Comparison of ENCODE assay signal across 8 cellular contexts in the genomic region with DNA sequence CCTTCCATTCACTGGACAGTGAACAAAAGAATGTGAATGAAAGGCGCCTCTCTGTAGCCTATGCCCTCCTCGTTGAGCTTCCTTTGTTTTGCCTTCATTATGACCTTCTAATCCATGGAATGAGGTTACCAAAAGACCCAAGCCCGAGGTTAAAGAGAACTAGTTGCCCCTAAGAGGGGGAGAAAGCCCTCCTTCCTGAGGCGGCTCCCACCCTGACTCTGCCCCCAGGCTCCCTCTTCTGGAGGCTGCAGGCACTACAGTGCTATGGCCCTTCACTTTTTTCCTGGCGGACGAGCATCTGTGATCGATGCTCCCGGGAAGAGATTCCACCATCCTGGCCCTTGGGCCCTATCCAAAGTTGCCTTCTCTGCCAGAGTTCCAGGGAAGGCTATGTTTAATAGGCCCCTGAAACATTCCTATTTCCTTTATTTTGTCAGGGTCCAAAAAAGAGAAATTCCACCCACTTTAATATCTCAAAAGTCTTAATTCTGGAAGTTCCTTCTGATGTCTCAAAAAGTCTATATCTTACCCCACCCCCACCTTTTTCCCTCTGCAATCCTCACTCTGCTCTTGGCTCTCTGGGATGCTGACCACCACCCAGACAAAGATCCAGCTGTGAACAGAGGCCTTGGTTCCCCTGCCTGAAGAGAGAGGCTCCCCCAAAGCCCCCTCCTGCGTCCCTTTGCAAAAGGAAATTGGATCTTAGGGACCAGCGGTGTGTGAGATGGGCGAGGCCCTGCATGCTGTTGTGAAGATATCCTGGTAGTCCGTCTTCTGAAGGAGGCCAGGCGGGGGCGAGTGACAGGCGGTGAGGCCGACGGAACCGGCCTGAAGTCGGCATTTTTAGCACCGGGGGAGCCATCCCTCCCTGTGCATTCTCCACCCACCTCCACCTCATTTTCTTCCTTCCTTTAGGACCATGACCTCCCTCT.
DNase-seq lines count a peak whose midpoint lies in the region; ATAC-seq, FAIRE-seq and TF ChIP-seq lines count a peak whose summit lies in the region.

No MANE protein-coding gene starts in this region.

- peak; percentile 28 for FAIRE-seq in GM12891 (lab: Jason Lieb, UNC)

- H3K36me3 ChIP-seq in neural cell (ENCODE audit: insufficient read depth, low read length): no peaks in the 10 kb centered on the region
- H3K36me3 ChIP-seq in upper lobe of left lung: no peaks in the 10 kb centered on the region

- no peak overlapping the region for H3K27ac ChIP-seq in neural cell (ENCODE audit: low read length)
- peak overlapping the region in 3 of 4 donors; percentile 21 to 52 (median 49) for H3K27ac ChIP-seq in upper lobe of left lung

- ATAC-seq in upper lobe of left lung (ENCODE audit: low FRiP score in 2 of 2) (peak in 1 of 2 donors; percentile 73), GM18511 (IDR thresholded peaks at IDR 0.05; ENCODE audit: unreplicated experiment) (no peak)

- no peaks in the 10 kb centered on the region for H4K20me1 ChIP-seq in neural cell (ENCODE audit: insufficient read depth)

- DNase-seq in AG04449 (ENCODE audit: low read depth, low spot score): no peak
- peak; percentile 59 for DNase-seq in GM12891 (ENCODE audit: insufficient read length, low spot score)
- DNase-seq in NAMALWA (ENCODE audit: low spot score): peak; percentile 62
- DNase-seq in activated CD8-positive, alpha-beta memory T cell treated with anti-CD3 and anti-CD28 coated beads for 24 hours: peak; percentile 74
- no peak for DNase-seq in epithelial cell of proximal tubule (ENCODE audit: low read depth)
- no peak for DNase-seq in upper lobe of left lung

- H3K4me3 ChIP-seq in AG04449 (ENCODE audit: low read depth, low read length) (no peak overlapping the region), epithelial cell of proximal tubule (ENCODE audit: low read depth, low read length) (no peak overlapping the region), neural cell (ENCODE audit: low read length) (no peak overlapping the region), upper lobe of left lung (no peak overlapping the region)

- TF ChIP-seq RAD21 in neural cell (conservative IDR thresholded peaks at IDR 0.05): peak; percentile 88

- no peak overlapping the region for H3K9ac ChIP-seq in neural cell (ENCODE audit: low read length)

- no peaks in the 10 kb centered on the region for H3K9me2 ChIP-seq in neural cell (ENCODE audit: insufficient read depth, low read length)

- no peak overlapping the region for H3K4me2 ChIP-seq in neural cell (ENCODE audit: low read length)

- H3K4me1 ChIP-seq in upper lobe of left lung: peaks cover 0 to 13% (median 1%) of the 10 kb centered on the region in 4 donors

- H2AFZ ChIP-seq in neural cell (ENCODE audit: low read depth, low read length): no peak overlapping the region

- no peaks in the 10 kb centered on the region for H3K9me3 ChIP-seq in neural cell (ENCODE audit: low read length)
- H3K9me3 ChIP-seq in upper lobe of left lung: no peaks in the 10 kb centered on the region

- TF ChIP-seq EP300 in neural cell (conservative IDR thresholded peaks at IDR 0.05; ENCODE audit: poor library complexity, severe bottlenecking): no peak
- TF ChIP-seq EP300 in upper lobe of left lung (IDR thresholded peaks at IDR 0.05): no peak

- WGBS in upper lobe of left lung, 2 donors: 61 to 76% methylated on average over 15 to 20 of the region's 20 CpGs

- CTCF ChIA-PET in AG04449 (lab: Yijun Ruan, JAX): interaction anchor here (0.6 to 18.8 kb wide), 32 partner anchors 10 to 395 kb away, joined by 3 to 351 read pairs (median 4); a partner anchor contains a TSS

- POLR2A ChIA-PET in AG04449 (lab: Yijun Ruan, JAX): no interaction called here

- no peak for TF ChIP-seq POLR2A in GM12891 (IDR thresholded peaks at IDR 0.05; ENCODE audit: low read depth, low read length)
- no peak for TF ChIP-seq POLR2A in upper lobe of left lung (IDR thresholded peaks at IDR 0.05)

- H3K27me3 ChIP-seq in neural cell (ENCODE audit: insufficient read depth, low read depth, low read length) (no peaks in the 10 kb centered on the region), upper lobe of left lung (no peaks in the 10 kb centered on the region)

- peak; percentile 96 for TF ChIP-seq CTCF in AG04449 (IDR thresholded peaks at IDR 0.05; ENCODE audit: insufficient read depth, low read length, missing control alignments)
- peak; percentile 91 for TF ChIP-seq CTCF in epithelial cell of proximal tubule (conservative IDR thresholded peaks at IDR 0.05; ENCODE audit: low read depth, low read length)
- TF ChIP-seq CTCF in neural cell (IDR thresholded peaks at IDR 0.05; ENCODE audit: poor library complexity, severe bottlenecking): peak; percentile 92
- TF ChIP-seq CTCF in upper lobe of left lung (IDR thresholded peaks at IDR 0.05): peak; percentile 46 to 81 (median 68)

- no peaks in the 10 kb centered on the region for H3K79me2 ChIP-seq in neural cell (replicated peaks; ENCODE audit: insufficient read depth, low read length)

- H3F3A ChIP-seq in neural cell (ENCODE audit: insufficient read depth, low read length, poor library complexity, severe bottlenecking): no peaks in the 10 kb centered on the region

TF ChIP-seq in GM12891, 5 proteins besides CTCF, POLR2A, EP300 and RAD21:
- no peak for TF ChIP-seq PAX5 (IDR thresholded peaks at IDR 0.05; ENCODE audit: insufficient read depth, low read length, severe bottlenecking)
- no peak for TF ChIP-seq POU2F2 (IDR thresholded peaks at IDR 0.05; ENCODE audit: low read depth, low read length)
- TF ChIP-seq TAF1 (IDR thresholded peaks at IDR 0.05; ENCODE audit: low read depth, low read length): no peak

TF ChIP-seq in neural cell, 6 proteins besides CTCF, POLR2A, EP300 and RAD21:
- TF ChIP-seq SMC3 (conservative IDR thresholded peaks at IDR 0.05; ENCODE audit: poor library complexity) (peak; percentile 96), EZH2 (IDR thresholded peaks at IDR 0.05; ENCODE audit: borderline replicate concordance, insufficient read depth, low read length, poor library complexity, severe bottlenecking) (no peak), TAF1 (IDR thresholded peaks at IDR 0.05; ENCODE audit: low read depth) (no peak), POLR2AphosphoS5 (IDR thresholded peaks at IDR 0.05) (no peak), MXI1 (conservative IDR thresholded peaks at IDR 0.05; ENCODE audit: poor library complexity, severe bottlenecking) (no peak)
- TF ChIP-seq, protein P1, sequence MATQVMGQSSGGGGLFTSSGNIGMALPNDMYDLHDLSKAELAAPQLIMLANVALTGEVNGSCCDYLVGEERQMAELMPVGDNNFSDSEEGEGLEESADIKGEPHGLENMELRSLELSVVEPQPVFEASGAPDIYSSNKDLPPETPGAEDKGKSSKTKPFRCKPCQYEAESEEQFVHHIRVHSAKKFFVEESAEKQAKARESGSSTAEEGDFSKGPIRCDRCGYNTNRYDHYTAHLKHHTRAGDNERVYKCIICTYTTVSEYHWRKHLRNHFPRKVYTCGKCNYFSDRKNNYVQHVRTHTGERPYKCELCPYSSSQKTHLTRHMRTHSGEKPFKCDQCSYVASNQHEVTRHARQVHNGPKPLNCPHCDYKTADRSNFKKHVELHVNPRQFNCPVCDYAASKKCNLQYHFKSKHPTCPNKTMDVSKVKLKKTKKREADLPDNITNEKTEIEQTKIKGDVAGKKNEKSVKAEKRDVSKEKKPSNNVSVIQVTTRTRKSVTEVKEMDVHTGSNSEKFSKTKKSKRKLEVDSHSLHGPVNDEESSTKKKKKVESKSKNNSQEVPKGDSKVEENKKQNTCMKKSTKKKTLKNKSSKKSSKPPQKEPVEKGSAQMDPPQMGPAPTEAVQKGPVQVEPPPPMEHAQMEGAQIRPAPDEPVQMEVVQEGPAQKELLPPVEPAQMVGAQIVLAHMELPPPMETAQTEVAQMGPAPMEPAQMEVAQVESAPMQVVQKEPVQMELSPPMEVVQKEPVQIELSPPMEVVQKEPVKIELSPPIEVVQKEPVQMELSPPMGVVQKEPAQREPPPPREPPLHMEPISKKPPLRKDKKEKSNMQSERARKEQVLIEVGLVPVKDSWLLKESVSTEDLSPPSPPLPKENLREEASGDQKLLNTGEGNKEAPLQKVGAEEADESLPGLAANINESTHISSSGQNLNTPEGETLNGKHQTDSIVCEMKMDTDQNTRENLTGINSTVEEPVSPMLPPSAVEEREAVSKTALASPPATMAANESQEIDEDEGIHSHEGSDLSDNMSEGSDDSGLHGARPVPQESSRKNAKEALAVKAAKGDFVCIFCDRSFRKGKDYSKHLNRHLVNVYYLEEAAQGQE (IDR thresholded peaks at IDR 0.05; ENCODE audit: borderline replicate concordance): peak; percentile 23

Comparison
In these comparisons a context has a peak if more than half of its experiments do, and no peak if none do; other contexts are left out.
1. DNase-seq: peak in GM12891 (single experiment), NAMALWA (single experiment) and activated CD8-positive, alpha-beta memory T cell treated with anti-CD3 and anti-CD28 coated beads for 24 hours (single experiment); none in AG04449 (single experiment), epithelial cell of proximal tubule (single experiment) and upper lobe of left lung (0 of 2).
2. Peak in every context shown above with its lines, with median percentiles within 50 percentile points of each other: CTCF ChIP-seq.